Comparison of ENCODE assay signal across 15 cellular contexts in genomic region chr1:223261914-223262313, GRCh38.
DNase-seq lines count a peak whose midpoint lies in the region; ATAC-seq and TF ChIP-seq lines count a peak whose summit lies in the region.
"Had no signal": no experiment of that assay in that cellular context is flagged by ENCODE, and none has a peak within 500 bp of the region (broad histone marks: within the 10 kb centered on the region; RNA-seq: fewer than 3 reads in every experiment).

No MANE protein-coding gene starts in this region.

- POLR2A ChIA-PET in activated CD4-positive, alpha-beta T cell treated with anti-CD3 and anti-CD28 coated beads for 36 hours (lab: Charles Lee): no interaction called here

- no peak for TF ChIP-seq CTCF in vagina (IDR thresholded peaks at IDR 0.05)

- H3K27ac ChIP-seq in vagina: no peak overlapping the region
- H3K27ac ChIP-seq: GM23248 had no signal

- TF ChIP-seq POLR2A in vagina (IDR thresholded peaks at IDR 0.05): no peak

- peaks cover 4% of the 10 kb centered on the region for H3K36me3 Mint-ChIP-seq in T-helper 17 cell (ENCODE audit: low read depth)
- no peaks in the 10 kb centered on the region for H3K36me3 Mint-ChIP-seq in activated CD4-positive, alpha-beta T cell treated with anti-CD3 and anti-CD28 coated beads for 36 hours (ENCODE audit: low read depth)
- H3K36me3 Mint-ChIP-seq in activated CD8-positive, alpha-beta memory T cell treated with anti-CD3 and anti-CD28 coated beads, Interleukin-2, amount 10 ng/mL, durations not matched to agents 7 days and 5 days: no peaks in the 10 kb centered on the region

- H3K9me3 ChIP-seq in T-helper 17 cell (ENCODE audit: control insufficient read depth, low read length, poor library complexity, severe bottlenecking) (no peaks in the 10 kb centered on the region), vagina (no peaks in the 10 kb centered on the region)

- H3K4me3 ChIP-seq in vagina: no peak overlapping the region
- H3K4me3 ChIP-seq: GM23248 had no signal

- H3K9me3 Mint-ChIP-seq in activated CD4-positive, alpha-beta T cell treated with anti-CD3 and anti-CD28 coated beads for 36 hours (ENCODE audit: low read depth): no peaks in the 10 kb centered on the region
- no peaks in the 10 kb centered on the region for H3K9me3 Mint-ChIP-seq in activated CD8-positive, alpha-beta memory T cell treated with anti-CD3 and anti-CD28 coated beads, Interleukin-2, amount 10 ng/mL, durations not matched to agents 7 days and 5 days (ENCODE audit: low read depth)
- H3K9me3 Mint-ChIP-seq: CD4-positive, alpha-beta memory T cell had no signal

- no peaks in the 10 kb centered on the region for H3K27me3 ChIP-seq in vagina

- H3K36me3 ChIP-seq in vagina: no peaks in the 10 kb centered on the region

- DNase-seq in T-helper 17 cell (no peak), ecto neural progenitor cell (ENCODE audit: low spot score) (peak; percentile 18), vagina (ENCODE audit: extremely low spot score in 2 of 2) (peak; percentile 28 to 40), GF-D8 (lab: John Stamatoyannopoulos, UW) (no peak)
- DNase-seq in activated CD4-positive, alpha-beta T cell treated with anti-CD3 and anti-CD28 coated beads for 36 hours: no peak
- DNase-seq in activated CD8-positive, alpha-beta memory T cell treated with anti-CD3 and anti-CD28 coated beads, Interleukin-2, amount 10 ng/mL, durations not matched to agents 7 days and 5 days: no peak
- DNase-seq: C1 segment of cervical spinal cord; Calu3; CD4-positive, alpha-beta memory T cell; COR-L47; DMS53; DMS79 treated with DMSO at 0.1 percent for 48 hours; GM23248; H7; HCEC 1CT had no signal

- peaks cover 8% of the 10 kb centered on the region for H3K4me1 Mint-ChIP-seq in T-helper 17 cell
- H3K4me1 Mint-ChIP-seq in activated CD4-positive, alpha-beta T cell treated with anti-CD3 and anti-CD28 coated beads for 36 hours: peaks cover 7% of the 10 kb centered on the region
- no peaks in the 10 kb centered on the region for H3K4me1 Mint-ChIP-seq in activated CD8-positive, alpha-beta memory T cell treated with anti-CD3 and anti-CD28 coated beads, Interleukin-2, amount 10 ng/mL, durations not matched to agents 7 days and 5 days
- H3K4me1 Mint-ChIP-seq: CD4-positive, alpha-beta memory T cell had no signal

- H3K4me3 Mint-ChIP-seq in T-helper 17 cell: no peak overlapping the region
- H3K4me3 Mint-ChIP-seq in activated CD4-positive, alpha-beta T cell treated with anti-CD3 and anti-CD28 coated beads for 36 hours: no peak overlapping the region
- no peak overlapping the region for H3K4me3 Mint-ChIP-seq in activated CD8-positive, alpha-beta memory T cell treated with anti-CD3 and anti-CD28 coated beads, Interleukin-2, amount 10 ng/mL, durations not matched to agents 7 days and 5 days
- H3K4me3 Mint-ChIP-seq: CD4-positive, alpha-beta memory T cell had no signal

- intact Hi-C loops in vagina (cut with DNase I): no loop called here
- intact Hi-C loops in activated CD4-positive, alpha-beta T cell treated with anti-CD3 and anti-CD28 coated beads for 36 hours (cut with DNase I, micrococcal nuclease): no loop called here

- ATAC-seq in T-helper 17 cell: no peak
- no peak for ATAC-seq in activated CD4-positive, alpha-beta T cell treated with anti-CD3 and anti-CD28 coated beads for 36 hours
- ATAC-seq in activated CD8-positive, alpha-beta memory T cell treated with anti-CD3 and anti-CD28 coated beads, Interleukin-2, amount 10 ng/mL, durations not matched to agents 7 days and 5 days: no peak

- no peaks in the 10 kb centered on the region for H3K27me3 Mint-ChIP-seq in T-helper 17 cell
- H3K27me3 Mint-ChIP-seq in activated CD4-positive, alpha-beta T cell treated with anti-CD3 and anti-CD28 coated beads for 36 hours: no peaks in the 10 kb centered on the region
- H3K27me3 Mint-ChIP-seq in activated CD8-positive, alpha-beta memory T cell treated with anti-CD3 and anti-CD28 coated beads, Interleukin-2, amount 10 ng/mL, durations not matched to agents 7 days and 5 days: peaks cover 5% of the 10 kb centered on the region
- H3K27me3 Mint-ChIP-seq: CD4-positive, alpha-beta memory T cell had no signal

- peak overlapping the region; percentile 2 for H3K27ac Mint-ChIP-seq in T-helper 17 cell
- no peak overlapping the region for H3K27ac Mint-ChIP-seq in activated CD4-positive, alpha-beta T cell treated with anti-CD3 and anti-CD28 coated beads for 36 hours
- H3K27ac Mint-ChIP-seq in activated CD8-positive, alpha-beta memory T cell treated with anti-CD3 and anti-CD28 coated beads, Interleukin-2, amount 10 ng/mL, durations not matched to agents 7 days and 5 days: no peak overlapping the region
- H3K27ac Mint-ChIP-seq: CD4-positive, alpha-beta memory T cell had no signal

- peaks cover 9% of the 10 kb centered on the region for H3K4me1 ChIP-seq in vagina

- CTCF ChIA-PET in activated CD4-positive, alpha-beta T cell treated with anti-CD3 and anti-CD28 coated beads for 36 hours (lab: Charles Lee): no interaction called here
- CTCF ChIA-PET in activated CD8-positive, alpha-beta memory T cell treated with anti-CD3 and anti-CD28 coated beads, Interleukin-2, amount 10 ng/mL, durations not matched to agents 7 days and 5 days (lab: Charles Lee): no interaction called here

Comparison
In these comparisons a context has a peak if more than half of its experiments do, and no peak if none do; other contexts are left out.
1. DNase-seq: peak in ecto neural progenitor cell (single experiment) and vagina (2 of 2); none in T-helper 17 cell (0 of 3), activated CD4-positive, alpha-beta T cell treated with anti-CD3 and anti-CD28 coated beads for 36 hours (single experiment), activated CD8-positive, alpha-beta memory T cell treated with anti-CD3 and anti-CD28 coated beads, Interleukin-2, amount 10 ng/mL, durations not matched to agents 7 days and 5 days (single experiment) and GF-D8 (single experiment).